19 cellular contexts compared by ENCODE assay signal in genomic region chr3:124563376-124563775, GRCh38.
DNase-seq lines count a peak whose midpoint lies in the region; ATAC-seq and TF ChIP-seq lines count a peak whose summit lies in the region.
"Had no signal": no experiment of that assay in that cellular context is flagged by ENCODE, and none has a peak within 500 bp of the region (broad histone marks: within the 10 kb centered on the region; RNA-seq: fewer than 3 reads in every experiment).

No MANE protein-coding gene starts in this region.

- WGBS in thyroid gland, 2 donors, result 89 to 95% methylated on average over 3 of the region's 3 CpGs

- H3K4me3 ChIP-seq in brain microvascular endothelial cell (ENCODE audit: low read depth, low read length), result no peak overlapping the region
- H3K4me3 ChIP-seq in thyroid gland (replicated peaks in 1 of 3), result no peak overlapping the region
- H3K4me3 ChIP-seq in ascending aorta, result no peak overlapping the region
- H3K4me3 ChIP-seq: body of pancreas, HAP-1, testis had no signal

- TF ChIP-seq POLR2A in thyroid gland (IDR thresholded peaks at IDR 0.05), result no peak

- H3K4me1 ChIP-seq in thyroid gland (peaks cover 12 to 16% of the 10 kb centered on the region in 2 donors), ascending aorta (peaks cover 0 to 18% of the 10 kb centered on the region in 2 donors)

- in situ Hi-C loops in brain microvascular endothelial cell (cut with HindIII; ENCODE audit: low pct_ligation_motif_present, low sequenced_read_pairs), result loop anchor here (25.0 kb wide), 1 partner anchor 124 kb away; no protein-coding TSS in a partner anchor

- intact Hi-C loops in thyroid gland (cut with DNase I) (loop anchor here (10.0 kb wide), 1 partner anchor 331 kb away; no protein-coding TSS in a partner anchor), ascending aorta (cut with DNase I) (loop anchor here (10.0 kb wide), 1 partner anchor 341 kb away; no protein-coding TSS in a partner anchor)

- H3K9me3 ChIP-seq in thyroid gland (no peaks in the 10 kb centered on the region), ascending aorta (no peaks in the 10 kb centered on the region)
- H3K9me3 ChIP-seq: body of pancreas, HAP-1, testis had no signal

- TF ChIP-seq CTCF in brain microvascular endothelial cell (IDR thresholded peaks at IDR 0.05; ENCODE audit: low read depth, low read length, missing control alignments), result no peak
- no peak for TF ChIP-seq CTCF in thyroid gland (IDR thresholded peaks at IDR 0.05)
- no peak for TF ChIP-seq CTCF in ascending aorta (IDR thresholded peaks at IDR 0.05)

- DNase-seq in AG20443 (ENCODE audit: low spot score) (peak; percentile 78), M059J (ENCODE audit: low read depth) (peak; percentile 47), brain microvascular endothelial cell (peak; percentile 47), kidney tubule cell (ENCODE audit: low spot score) (peak; percentile 44), thyroid gland (no peak), ascending aorta (ENCODE audit: low spot score in 2 of 2) (no peak)
- DNase-seq in activated CD4-positive, CD25-positive, alpha-beta regulatory T cell treated with anti-CD3 and anti-CD28 coated beads, Interleukin-2, amount 50 U/mL, for 72 hours, result no peak
- DNase-seq: ACHN, body of pancreas, DMS 273 treated with DMSO at 0.1 percent for 48 hours, left cardiac atrium, midbrain, NCI-H1105 treated with DMSO at 0.1 percent for 48 hours, NCI-H510A treated with DMSO at 0.1 percent for 48 hours, testis had no signal

- no peaks in the 10 kb centered on the region for H3K36me3 ChIP-seq in brain microvascular endothelial cell (replicated peaks)
- H3K36me3 ChIP-seq in thyroid gland, result no peaks in the 10 kb centered on the region
- H3K36me3 ChIP-seq in ascending aorta, result peaks cover 31 to 34% of the 10 kb centered on the region in 2 donors
- H3K36me3 ChIP-seq: HAP-1 had no signal

- H3K27me3 ChIP-seq in brain microvascular endothelial cell (replicated peaks) (peaks cover 3% of the 10 kb centered on the region), thyroid gland (no peaks in the 10 kb centered on the region), ascending aorta (no peaks in the 10 kb centered on the region)
- H3K27me3 ChIP-seq: body of pancreas, testis had no signal

- H3K27ac ChIP-seq in brain microvascular endothelial cell, result no peak overlapping the region
- no peak overlapping the region for H3K27ac ChIP-seq in thyroid gland
- no peak overlapping the region for H3K27ac ChIP-seq in ascending aorta
- H3K27ac ChIP-seq: body of pancreas, testis had no signal

- ATAC-seq in HG03045 (IDR thresholded peaks at IDR 0.05; ENCODE audit: unreplicated experiment), result no peak
- ATAC-seq: activated CD4-positive, CD25-positive, alpha-beta regulatory T cell treated with anti-CD3 and anti-CD28 coated beads, Interleukin-2, amount 50 U/mL, for 24 hours; body of pancreas; stimulated activated effector memory CD8-positive, alpha-beta T cell treated with anti-CD3 and anti-CD28 coated beads, Interleukin-12 subunit alpha, Interleukin-12 subunit beta, amount 100 ng/mL, for 72 hours had no signal

Comparison
In these comparisons a context has a peak if more than half of its experiments do, and no peak if none do; other contexts are left out.
1. DNase-seq: peak in AG20443 (single experiment), M059J (single experiment), brain microvascular endothelial cell (single experiment) and kidney tubule cell (single experiment); none in thyroid gland (0 of 2), activated CD4-positive, CD25-positive, alpha-beta regulatory T cell treated with anti-CD3 and anti-CD28 coated beads, Interleukin-2, amount 50 U/mL, for 72 hours (single experiment) and ascending aorta (0 of 2).